In genomic region chr7:27131390-27131819, GRCh38 we compare ENCODE assay signal across 8 cellular contexts. TPM values are rescaled to one million over a fixed set of nuclear protein-coding genes. Genes with fewer than 3 reads are reported as not detected.
DNase-seq lines count a peak whose midpoint lies in the region; ATAC-seq and TF ChIP-seq lines count a peak whose summit lies in the region.

No MANE protein-coding gene starts in this region.

- TF ChIP-seq EP300 in gastroesophageal sphincter (IDR thresholded peaks at IDR 0.05) = no peak

- in situ Hi-C loops in gastrocnemius medialis (cut with MboI; ENCODE audit: low sequenced_read_pairs in 4 of 4) = no loop called here

- DNase-seq in GM12864 (ENCODE audit: low read depth) (no peak), T-cell (no peak), gastrocnemius medialis (no peak), iPS-NIHi7 (ENCODE audit: extremely low spot score) (no peak), SIG-M5 treated with dmso at 0.1 percent for 504 hours (lab: John Stamatoyannopoulos, UW; ENCODE audit: unreplicated experiment) (no peak)

- no peaks in the 10 kb centered on the region for H3K36me3 Mint-ChIP-seq in T-cell

- no peak overlapping the region for H3K27ac Mint-ChIP-seq in T-cell

- peak overlapping the region; percentile 80 to 99 (median 98) for H3K27ac ChIP-seq in gastroesophageal sphincter
- H3K27ac ChIP-seq in gastrocnemius medialis = peak overlapping the region; percentile 95 to 97 (median 96)

- H3K9me3 ChIP-seq in gastroesophageal sphincter = no peaks in the 10 kb centered on the region
- H3K9me3 ChIP-seq in gastrocnemius medialis = no peaks in the 10 kb centered on the region

- peak overlapping the region; percentile 72 to 74 (median 73) for H3K4me3 Mint-ChIP-seq in T-cell

- intact Hi-C loops in gastrocnemius medialis (cut with DNase I; ENCODE audit: low total_unique reads) = loop anchor here (2.0 to 5.0 kb wide), 3 partner anchors 35 to 267 kb away; partner anchors contain the start of genes HOXA9 and SKAP2

- H3K4me1 Mint-ChIP-seq in T-cell = peaks cover 0 to 15% (median 5%) of the 10 kb centered on the region in 3 donors

- WGBS in gastroesophageal sphincter (ENCODE audit: low coverage in 1 of 2), 2 donors = 29 to 38% methylated on average over 9 to 12 of the region's 12 CpGs

- H3K27me3 ChIP-seq in gastroesophageal sphincter (no peaks in the 10 kb centered on the region), gastrocnemius medialis (no peaks in the 10 kb centered on the region)

- CTCF ChIA-PET in T-cell (lab: Charles Lee) = interaction anchor here in 1 of 2 donors (1.1 to 2.2 kb wide), 2 partner anchors 10 to 19 kb away, joined by 3 to 9 read pairs; no protein-coding TSS in a partner anchor

- no peaks in the 10 kb centered on the region for H3K9me3 Mint-ChIP-seq in T-cell

- TF ChIP-seq POLR2A in gastroesophageal sphincter (IDR thresholded peaks at IDR 0.05) (no peak), gastrocnemius medialis (IDR thresholded peaks at IDR 0.05) (no peak)

- H3K36me3 ChIP-seq in gastroesophageal sphincter = no peaks in the 10 kb centered on the region
- no peaks in the 10 kb centered on the region for H3K36me3 ChIP-seq in gastrocnemius medialis

- H3K4me3 ChIP-seq in GM12864 (ENCODE audit: low read depth, low read length) = peak overlapping the region; percentile 50
- peak overlapping the region; percentile 47 to 84 for H3K4me3 ChIP-seq in gastroesophageal sphincter
- peak overlapping the region; percentile 89 to 94 (median 90) for H3K4me3 ChIP-seq in gastrocnemius medialis

- peaks cover 14 to 60% of the 10 kb centered on the region in 2 donors for H3K27me3 Mint-ChIP-seq in T-cell

- peaks cover 16 to 88% (median 27%) of the 10 kb centered on the region in 3 donors for H3K4me1 ChIP-seq in gastroesophageal sphincter
- peaks cover 58 to 68% of the 10 kb centered on the region in 2 donors for H3K4me1 ChIP-seq in gastrocnemius medialis

- TF ChIP-seq CTCF in GM12864 (IDR thresholded peaks at IDR 0.05; ENCODE audit: low read depth, low read length, missing control alignments) (no peak), gastroesophageal sphincter (IDR thresholded peaks at IDR 0.05) (no peak), gastrocnemius medialis (IDR thresholded peaks at IDR 0.05 in 4 of 5, conservative IDR thresholded peaks at IDR 0.05 in 1 of 5) (no peak)

- POLR2A ChIA-PET in T-cell (lab: Charles Lee) = interaction anchor here in 1 of 2 donors (1.1 kb wide), 1 partner anchor 35 kb away, joined by 3 read pairs; no protein-coding TSS in a partner anchor

- ATAC-seq in T-cell (replicated peaks in 1 of 4) (peak in 1 of 4 experiments; percentile 5), gastroesophageal sphincter (no peak), gastrocnemius medialis (no peak), GM18868 (IDR thresholded peaks at IDR 0.05; ENCODE audit: unreplicated experiment) (no peak), HG03432 (IDR thresholded peaks at IDR 0.05; ENCODE audit: unreplicated experiment) (no peak)

RNA-seq across cellular contexts. Expression of gene HOXA4, which starts 0.8 kb away (rescaled TPM):
- total RNA-seq in T-cell (under 1 TPM in 3 of 5 donors, not detected in 2; 0.25 to 0.38 (median 0.36) TPM), gastroesophageal sphincter (10 to 100 TPM in 3 of 4 donors, 1 to 10 TPM in 1; 8.6 to 20.2 (median 15.3) TPM), gastrocnemius medialis (1 to 10 TPM; 1.7 to 4.2 (median 2.9) TPM)

RNA-seq across cellular contexts. Expression of gene HOXA5, which starts 12.1 kb away (rescaled TPM):
- total RNA-seq in T-cell (under 1 TPM in 2 of 5 donors, not detected in 3; 0.18 to 0.32 TPM), gastroesophageal sphincter (10 to 100 TPM; 11.0 to 34.6 (median 29.3) TPM), gastrocnemius medialis (1 to 10 TPM; 2.7 to 7.1 (median 7.0) TPM)

RNA-seq across cellular contexts. Expression of gene HOXA6, which starts 16.2 kb away (rescaled TPM):
- total RNA-seq in T-cell (under 1 TPM in 2 of 5 donors, not detected in 3; 0.50 to 0.65 TPM), gastroesophageal sphincter (10 to 100 TPM in 1 of 4 donors, under 1 TPM in 1, not detected in 2; 0.46 to 12.7 TPM), gastrocnemius medialis (1 to 10 TPM; 2.6 to 5.6 (median 4.2) TPM)

RNA-seq across cellular contexts. Expression of gene HOXA3, which starts 21.0 kb away (rescaled TPM):
- total RNA-seq in T-cell = 1 to 10 TPM in 1 of 5 donors, under 1 TPM in 1, not detected in 3; 0.79 to 1.4 TPM
- 10 to 100 TPM in 2 of 4 donors, 1 to 10 TPM in 2; 6.4 to 22.6 (median 10.3) TPM for total RNA-seq in gastroesophageal sphincter
- total RNA-seq in gastrocnemius medialis = 1 to 10 TPM in 3 of 4 donors, under 1 TPM in 1; 0.53 to 6.2 (median 3.0) TPM

RNA-seq across cellular contexts. Expression of gene HOXA7, which starts 25.1 kb away (rescaled TPM):
- total RNA-seq in T-cell = under 1 TPM in 1 of 5 donors, not detected in 4; 0.67 TPM
- 1 to 10 TPM in 3 of 4 donors, under 1 TPM in 1; 0.85 to 5.1 (median 1.4) TPM for total RNA-seq in gastroesophageal sphincter
- 10 to 100 TPM in 1 of 4 donors, 1 to 10 TPM in 3; 5.3 to 12.8 (median 8.6) TPM for total RNA-seq in gastrocnemius medialis
